In genomic region chr15:71591057-71591456, GRCh38 we compare ENCODE assay signal across 21 cellular contexts.
DNase-seq lines count a peak whose midpoint lies in the region; ATAC-seq, FAIRE-seq and TF ChIP-seq lines count a peak whose summit lies in the region.
"Had no signal": no experiment of that assay in that cellular context is flagged by ENCODE, and none has a peak within 500 bp of the region (broad histone marks: within the 10 kb centered on the region; RNA-seq: fewer than 3 reads in every experiment).

No MANE protein-coding gene starts in this region.

- TF ChIP-seq POLR2A in HepG2 (IDR thresholded peaks at IDR 0.05; ENCODE audit: insufficient read depth in 1 of 2, low read depth in 2 of 2, low read length in 2 of 2): no peak
- TF ChIP-seq POLR2A in right lobe of liver (IDR thresholded peaks at IDR 0.05): no peak

- peaks cover 26% of the 10 kb centered on the region for H3K9me3 Mint-ChIP-seq in WTC11
- H3K9me3 Mint-ChIP-seq in activated T-cell treated with anti-CD3 and anti-CD28 coated beads, Interleukin-2, amount 50 U/mL, for 72 hours: peaks cover 0 to 2% of the 10 kb centered on the region in 2 donors
- H3K9me3 Mint-ChIP-seq: activated CD4-positive, alpha-beta memory T cell treated with anti-CD3 and anti-CD28 coated beads, Interleukin-2, amount 10 ng/mL, durations not matched to agents 7 days and 5 days had no signal

- H3K79me2 ChIP-seq in HepG2 (ENCODE audit: insufficient read depth, low read length): no peaks in the 10 kb centered on the region

- CTCF ChIA-PET in HepG2 (lab: Yijun Ruan, JAX; ENCODE audit: low intra/inter-chr PET ratio, low total read pairs): no interaction called here
- CTCF ChIA-PET in WTC11 (lab: Charles Lee): interaction anchor here (1.2 to 3.0 kb wide), 5 partner anchors 9 to 23 kb away, joined by 3 to 21 read pairs (median 6); no protein-coding TSS in a partner anchor

- H3K27me3 Mint-ChIP-seq in WTC11 (ENCODE audit: low read depth): no peaks in the 10 kb centered on the region
- no peaks in the 10 kb centered on the region for H3K27me3 Mint-ChIP-seq in activated T-cell treated with anti-CD3 and anti-CD28 coated beads, Interleukin-2, amount 50 U/mL, for 72 hours (ENCODE audit: low read depth)

- H3K27ac Mint-ChIP-seq in WTC11: no peak overlapping the region
- H3K27ac Mint-ChIP-seq in activated T-cell treated with anti-CD3 and anti-CD28 coated beads, Interleukin-2, amount 50 U/mL, for 72 hours: no peak overlapping the region
- H3K27ac Mint-ChIP-seq: activated B cell treated with CpG ODN at 0.5 μM for 24 hours; activated CD4-positive, alpha-beta memory T cell treated with anti-CD3 and anti-CD28 coated beads, Interleukin-2, amount 10 ng/mL, durations not matched to agents 7 days and 5 days; CD4-positive, CD25-positive, alpha-beta regulatory T cell; mesothelial cell of epicardium; nephron had no signal

- H3K4me1 ChIP-seq in HepG2 (ENCODE audit: insufficient read depth, low read length) (no peaks in the 10 kb centered on the region), right lobe of liver (no peaks in the 10 kb centered on the region), pancreas (no peaks in the 10 kb centered on the region), aorta (ENCODE audit: control insufficient read depth in 1 of 2, insufficient read depth in 2 of 2, low read length in 2 of 2) (no peaks in the 10 kb centered on the region)

- peaks cover 0 to 8% of the 10 kb centered on the region in 2 experiments; a peak in 1 of 5 replicates for H3K27me3 ChIP-seq in HepG2 (ENCODE audit: control insufficient read depth in 1 of 2, insufficient read depth in 2 of 2, low read length in 2 of 2)
- H3K27me3 ChIP-seq in right lobe of liver: no peaks in the 10 kb centered on the region
- no peaks in the 10 kb centered on the region for H3K27me3 ChIP-seq in pancreas
- no peaks in the 10 kb centered on the region for H3K27me3 ChIP-seq in aorta (ENCODE audit: control insufficient read depth in 1 of 2, insufficient read depth in 2 of 2, low read length in 1 of 2)

- 0 out of 3 replicates have a peak, but pooled peaks have one; percentile 53 for ATAC-seq in HepG2
- ATAC-seq in right lobe of liver: no peak
- peak; percentile 61; the same call in 1 of the 2 replicates for ATAC-seq in WTC11
- no peak for ATAC-seq in pancreas
- ATAC-seq in aorta (ENCODE audit: low FRiP score): no peak
- ATAC-seq in activated T-cell treated with anti-CD3 and anti-CD28 coated beads, Interleukin-2, amount 50 U/mL, for 72 hours (replicated peaks in 1 of 2): no peak

- no peaks in the 10 kb centered on the region for H4K20me1 ChIP-seq in HepG2 (ENCODE audit: insufficient read depth, low read length)

- H3K4me3 Mint-ChIP-seq in WTC11: no peak overlapping the region
- H3K4me3 Mint-ChIP-seq in activated T-cell treated with anti-CD3 and anti-CD28 coated beads, Interleukin-2, amount 50 U/mL, for 72 hours: no peak overlapping the region
- H3K4me3 Mint-ChIP-seq: activated B cell treated with CpG ODN at 0.5 μM for 24 hours; activated CD4-positive, alpha-beta memory T cell treated with anti-CD3 and anti-CD28 coated beads, Interleukin-2, amount 10 ng/mL, durations not matched to agents 7 days and 5 days; CD4-positive, CD25-positive, alpha-beta regulatory T cell; mesothelial cell of epicardium; nephron had no signal

- H3K9ac ChIP-seq in HepG2 (ENCODE audit: insufficient read depth, low read depth, low read length): no peak overlapping the region

- FAIRE-seq in HepG2 (lab: Jason Lieb, UNC) (no peak), pancreas (lab: Jason Lieb, UNC) (no peak)

- no peak for TF ChIP-seq RAD21 in HepG2 (CRISPR knock-in tag; IDR thresholded peaks at IDR 0.05)

- no peak overlapping the region for H3K4me3 ChIP-seq in HepG2 (replicated peaks in 1 of 3; ENCODE audit: insufficient read depth in 1 of 3, low read depth in 2 of 3, low read length in 3 of 3)
- H3K4me3 ChIP-seq in right lobe of liver: no peak overlapping the region
- H3K4me3 ChIP-seq in fibroblast of the aortic adventitia (ENCODE audit: low read depth, low read length): no peak overlapping the region
- no peak overlapping the region for H3K4me3 ChIP-seq in pancreas
- no peak overlapping the region for H3K4me3 ChIP-seq in aorta (ENCODE audit: low read length in 2 of 2)

- no peak overlapping the region for H3K4me2 ChIP-seq in HepG2 (ENCODE audit: low read depth, low read length)

- no peak overlapping the region for H2AFZ ChIP-seq in HepG2 (ENCODE audit: low read length)

- no TSS peak for BruUV-seq in HepG2 (replicated peaks; lab: Mats Ljungman, UMichigan)

- peaks cover 23% of the 10 kb centered on the region for H3K4me1 Mint-ChIP-seq in WTC11
- no peaks in the 10 kb centered on the region for H3K4me1 Mint-ChIP-seq in activated T-cell treated with anti-CD3 and anti-CD28 coated beads, Interleukin-2, amount 50 U/mL, for 72 hours (ENCODE audit: low read depth)
- H3K4me1 Mint-ChIP-seq: activated B cell treated with CpG ODN at 0.5 μM for 24 hours; activated CD4-positive, alpha-beta memory T cell treated with anti-CD3 and anti-CD28 coated beads, Interleukin-2, amount 10 ng/mL, durations not matched to agents 7 days and 5 days; CD4-positive, CD25-positive, alpha-beta regulatory T cell; nephron had no signal

- peaks cover 9% of the 10 kb centered on the region for H3K36me3 Mint-ChIP-seq in WTC11
- H3K36me3 Mint-ChIP-seq in activated T-cell treated with anti-CD3 and anti-CD28 coated beads, Interleukin-2, amount 50 U/mL, for 72 hours (ENCODE audit: insufficient read depth in 2 of 2): no peaks in the 10 kb centered on the region
- H3K36me3 Mint-ChIP-seq: CD4-positive, CD25-positive, alpha-beta regulatory T cell had no signal

- TF ChIP-seq CTCF in HepG2 (CRISPR knock-in tag; IDR thresholded peaks at IDR 0.05) (no peak), right lobe of liver (IDR thresholded peaks at IDR 0.05) (no peak), WTC11 (IDR thresholded peaks at IDR 0.05) (no peak), fibroblast of the aortic adventitia (IDR thresholded peaks at IDR 0.05; ENCODE audit: insufficient read depth, low read length) (peak; percentile 26), pancreas (IDR thresholded peaks at IDR 0.05) (no peak)

- H3K27ac ChIP-seq in HepG2 (ENCODE audit: extremely low read length, insufficient read depth, low read length): no peak overlapping the region
- H3K27ac ChIP-seq in right lobe of liver: no peak overlapping the region
- no peak overlapping the region for H3K27ac ChIP-seq in pancreas
- no peak overlapping the region for H3K27ac ChIP-seq in aorta (ENCODE audit: low read depth in 1 of 2, low read length in 2 of 2)

- TF ChIP-seq EP300 in HepG2 (IDR thresholded peaks at IDR 0.05; ENCODE audit: low read depth in 2 of 2, low read length in 2 of 2) (no peak), HepG2 (CRISPR knock-in tag; IDR thresholded peaks at IDR 0.05; ENCODE audit: borderline replicate concordance) (no peak)

- H3K36me3 ChIP-seq in HepG2 (replicated peaks in 1 of 2; ENCODE audit: control insufficient read depth in 1 of 2, insufficient read depth in 2 of 2, low read length in 2 of 2) (no peaks in the 10 kb centered on the region), right lobe of liver (no peaks in the 10 kb centered on the region), pancreas (no peaks in the 10 kb centered on the region), aorta (ENCODE audit: control insufficient read depth in 1 of 2, insufficient read depth in 2 of 2, low read length in 1 of 2) (no peaks in the 10 kb centered on the region)

- in situ Hi-C loops in HepG2 (cut with HindIII; ENCODE audit: extremely low pct_ligation_motif_present, low pct_unique_long_range_greater_than_20kb): no loop called here

- 44% methylated on average over 3 of the region's 3 CpGs for WGBS in HepG2 (ENCODE audit: low lambda C conversion rate)
- WGBS in right lobe of liver (ENCODE audit: insufficient coverage, low coverage, low lambda C conversion rate, missing lambda C conversion rate): 91% methylated on average over 3 of the region's 3 CpGs
- 71 to 82% methylated on average over 3 of the region's 3 CpGs for WGBS in pancreas, 2 donors
- WGBS in aorta, 2 donors: 95 to 98% methylated on average over 3 of the region's 3 CpGs

- DNase-seq in HepG2 (ENCODE audit: low spot score) (no peak), right lobe of liver (no peak), WTC11 (ENCODE audit: low spot score) (no peak), fibroblast of the aortic adventitia (ENCODE audit: low read depth) (no peak), pancreas (no peak), aorta (no peak)
- no peak for DNase-seq in stimulated activated CD4-positive, alpha-beta T cell treated with anti-CD3 and anti-CD28 coated beads, Interleukin-4, amount 100 ng/mL, for 24 hours
- DNase-seq in activated T-cell treated with anti-CD3 and anti-CD28 coated beads, Interleukin-2, amount 50 U/mL, for 72 hours: no peak
- DNase-seq: activated B cell treated with CpG ODN at 0.5 μM for 24 hours; activated CD4-positive, alpha-beta memory T cell treated with anti-CD3 and anti-CD28 coated beads, Interleukin-2, amount 10 ng/mL, durations not matched to agents 7 days and 5 days; activated naive CD4-positive, alpha-beta T cell; amygdala; CD4-positive, CD25-positive, alpha-beta regulatory T cell; DMS79; effector memory CD4-positive, alpha-beta T cell; NCI-H2107; NCI-H524; SHP77 treated with DMSO at 0.1 percent for 48 hours; T-helper 2 cell had no signal

- intact Hi-C loops in HepG2 (cut with micrococcal nuclease; ENCODE audit: unreplicated experiment) (no loop called here), right lobe of liver (cut with DNase I) (no loop called here), pancreas (cut with DNase I) (no loop called here), aorta (cut with DNase I) (loop anchor here in 1 of 2 donors (10.0 kb wide), 1 partner anchor 54 kb away; no protein-coding TSS in a partner anchor)

- POLR2A ChIA-PET in HepG2 (lab: Yijun Ruan, JAX): no interaction called here
- POLR2A ChIA-PET in WTC11 (lab: Charles Lee): no interaction called here

- H3K9me3 ChIP-seq in HepG2 (ENCODE audit: low read length) (no peaks in the 10 kb centered on the region; the same call in 1 of the 2 replicates), right lobe of liver (no peaks in the 10 kb centered on the region), pancreas (no peaks in the 10 kb centered on the region), aorta (ENCODE audit: control insufficient read depth, low read length) (no peaks in the 10 kb centered on the region)

TF ChIP-seq in HepG2, 621 proteins besides CTCF, POLR2A, EP300 and RAD21:
- no peak for TF ChIP-seq BHLHE40 (IDR thresholded peaks at IDR 0.05; ENCODE audit: low read length)

TF ChIP-seq in WTC11, 78 proteins besides CTCF, POLR2A, EP300 and RAD21 (continues in another document):
- TF ChIP-seq E2F1 (CRISPR knock-in tag; IDR thresholded peaks at IDR 0.05) (no peak), FOXK1 (CRISPR knock-in tag; IDR thresholded peaks at IDR 0.05) (no peak)

Comparison
In these comparisons a context has a peak if more than half of its experiments do, and no peak if none do; other contexts are left out.
1. ATAC-seq: peak in HepG2 (single experiment) and WTC11 (single experiment); none in right lobe of liver (0 of 4), pancreas (0 of 4), aorta (single experiment) and activated T-cell treated with anti-CD3 and anti-CD28 coated beads, Interleukin-2, amount 50 U/mL, for 72 hours (0 of 2).